17 cellular contexts compared by ENCODE assay signal in the genomic region with DNA sequence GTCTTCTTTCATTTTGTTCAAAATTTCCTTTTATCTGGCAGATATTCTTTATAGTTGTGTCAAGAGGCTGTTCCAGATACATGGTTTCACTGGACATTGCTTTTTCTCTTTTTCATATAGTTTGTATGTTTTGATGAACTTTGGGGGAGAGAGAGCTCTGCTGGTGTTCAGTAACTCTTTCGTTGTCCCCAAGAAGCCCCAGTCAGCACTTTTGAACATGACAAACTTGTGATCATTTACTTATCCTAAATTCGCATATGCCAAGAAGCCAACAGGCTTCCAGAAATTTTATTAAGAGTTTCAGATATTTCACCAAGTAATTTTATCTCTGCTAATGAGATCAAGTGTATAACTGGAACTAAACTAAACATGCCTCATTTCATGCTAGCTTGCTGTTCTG.
DNase-seq lines count a peak whose midpoint lies in the region; ATAC-seq, FAIRE-seq and TF ChIP-seq lines count a peak whose summit lies in the region.
"Had no signal": no experiment of that assay in that cellular context is flagged by ENCODE, and none has a peak within 500 bp of the region (broad histone marks: within the 10 kb centered on the region; RNA-seq: fewer than 3 reads in every experiment).

No MANE protein-coding gene starts in this region.

- no peaks in the 10 kb centered on the region for H3K4me1 ChIP-seq in HepG2 (ENCODE audit: insufficient read depth, low read length)
- no peaks in the 10 kb centered on the region for H3K4me1 ChIP-seq in right lobe of liver
- H3K4me1 ChIP-seq in mesenchymal stem cell (ENCODE audit: control insufficient read depth, insufficient read depth, low read depth, low read length): peaks cover 3% of the 10 kb centered on the region
- H3K4me1 ChIP-seq: BE2C, Caco-2 had no signal

- H3K9me3 ChIP-seq in HepG2 (ENCODE audit: low read length) (no peaks in the 10 kb centered on the region), right lobe of liver (no peaks in the 10 kb centered on the region), mesenchymal stem cell (ENCODE audit: control insufficient read depth, low read length) (no peaks in the 10 kb centered on the region)
- H3K9me3 ChIP-seq: BE2C, Caco-2 had no signal

- H3K4me3 ChIP-seq in HepG2 (replicated peaks in 1 of 3; ENCODE audit: insufficient read depth in 1 of 3, low read depth in 2 of 3, low read length in 3 of 3) (no peak overlapping the region), right lobe of liver (no peak overlapping the region), mesenchymal stem cell (ENCODE audit: insufficient read depth in 1 of 2, low read depth in 1 of 2, low read length in 2 of 2) (no peak overlapping the region)

- no peak overlapping the region for H4K91ac ChIP-seq in mesenchymal stem cell (ENCODE audit: low read length)

- no peaks in the 10 kb centered on the region for H3K9me3 Mint-ChIP-seq in neural crest cell
- H3K9me3 Mint-ChIP-seq: CD4-positive, alpha-beta T cell; H9 had no signal

- H3K18ac ChIP-seq in mesenchymal stem cell (ENCODE audit: low read depth in 1 of 2, low read length in 2 of 2): no peak overlapping the region

- POLR2A ChIA-PET in HepG2 (lab: Yijun Ruan, JAX): no interaction called here

- H2BK120ac ChIP-seq in mesenchymal stem cell (ENCODE audit: low read depth, low read length): no peak overlapping the region

- no peak overlapping the region for H3K23ac ChIP-seq in mesenchymal stem cell (ENCODE audit: low read length in 2 of 2)

- no peak overlapping the region for H3K4ac ChIP-seq in mesenchymal stem cell (ENCODE audit: low read depth in 1 of 2, low read length in 2 of 2)

- no peak overlapping the region for H3K4me3 Mint-ChIP-seq in neural crest cell
- H3K4me3 Mint-ChIP-seq: CD4-positive, alpha-beta T cell; H9 had no signal

- TF ChIP-seq POLR2A in HepG2 (IDR thresholded peaks at IDR 0.05; ENCODE audit: insufficient read depth in 1 of 2, low read depth in 2 of 2, low read length in 2 of 2) (no peak), right lobe of liver (IDR thresholded peaks at IDR 0.05) (no peak)

- no peak overlapping the region for H3K14ac ChIP-seq in mesenchymal stem cell (ENCODE audit: low read length in 2 of 2)

- intact Hi-C loops in HepG2 (cut with micrococcal nuclease; ENCODE audit: unreplicated experiment) (no loop called here), right lobe of liver (cut with DNase I) (no loop called here)

- 0% methylated on average over 2 of the region's 2 CpGs for WGBS in HepG2 (ENCODE audit: low lambda C conversion rate)
- WGBS in right lobe of liver (ENCODE audit: insufficient coverage, low coverage, low lambda C conversion rate, missing lambda C conversion rate): 82% methylated on average over 2 of the region's 2 CpGs
- WGBS in mesenchymal stem cell: 67% methylated on average over 1 of the region's 2 CpGs

- no peak for DNase-seq in HepG2 (ENCODE audit: low spot score)
- DNase-seq in right lobe of liver: no peak
- no peak for DNase-seq in mesenchymal stem cell
- no peak for DNase-seq in neural crest cell (ENCODE audit: low read depth, low spot score)
- DNase-seq in HPDE6-E6E7 (ENCODE audit: extremely low spot score): no peak
- DNase-seq: ACHN; BE2C; C1 segment of cervical spinal cord; Caco-2; CD4-positive, alpha-beta T cell; H9 had no signal

- no peak for TF ChIP-seq RAD21 in HepG2 (CRISPR knock-in tag; IDR thresholded peaks at IDR 0.05)

- no peak overlapping the region for H2AK5ac ChIP-seq in mesenchymal stem cell (ENCODE audit: low read length, severe bottlenecking)

- H3K4me2 ChIP-seq in HepG2 (ENCODE audit: low read depth, low read length) (no peak overlapping the region), mesenchymal stem cell (ENCODE audit: low read length, poor library complexity, severe bottlenecking) (no peak overlapping the region)

- H3K36me3 ChIP-seq in HepG2 (replicated peaks in 1 of 2; ENCODE audit: control insufficient read depth in 1 of 2, insufficient read depth in 2 of 2, low read length in 2 of 2) (no peaks in the 10 kb centered on the region), right lobe of liver (no peaks in the 10 kb centered on the region), mesenchymal stem cell (ENCODE audit: control insufficient read depth in 1 of 2, insufficient read depth in 2 of 2, low read depth in 1 of 2, low read length in 2 of 2) (no peaks in the 10 kb centered on the region)
- H3K36me3 ChIP-seq: BE2C had no signal

- in situ Hi-C loops in HepG2 (cut with HindIII; ENCODE audit: extremely low pct_ligation_motif_present, low pct_unique_long_range_greater_than_20kb): loop anchor here (25.0 kb wide), 1 partner anchor 1412 kb away; no protein-coding TSS in a partner anchor

- no TSS peak for BruUV-seq in HepG2 (replicated peaks; lab: Mats Ljungman, UMichigan)

- CTCF ChIA-PET in HepG2 (lab: Yijun Ruan, JAX; ENCODE audit: low intra/inter-chr PET ratio, low total read pairs): no interaction called here

- H4K20me1 ChIP-seq in HepG2 (ENCODE audit: insufficient read depth, low read length): no peaks in the 10 kb centered on the region

- H2BK12ac ChIP-seq in mesenchymal stem cell (ENCODE audit: low read length in 2 of 2): no peak overlapping the region

- no peak overlapping the region for H2BK5ac ChIP-seq in mesenchymal stem cell (ENCODE audit: low read depth, low read length, poor library complexity, severe bottlenecking)

- H3K4me1 Mint-ChIP-seq in neural crest cell: peaks cover 7% of the 10 kb centered on the region

- H3K79me1 ChIP-seq in mesenchymal stem cell (replicated peaks; ENCODE audit: low read length, poor library complexity, severe bottlenecking): no peaks in the 10 kb centered on the region

- H3K27ac Mint-ChIP-seq in neural crest cell (ENCODE audit: unreplicated experiment): peak overlapping the region; percentile 54
- H3K27ac Mint-ChIP-seq: CD4-positive, alpha-beta T cell; H9 had no signal

- H3K27ac ChIP-seq in HepG2 (ENCODE audit: extremely low read length, insufficient read depth, low read length) (no peak overlapping the region), right lobe of liver (no peak overlapping the region), mesenchymal stem cell (ENCODE audit: low read length, poor library complexity, severe bottlenecking) (peak overlapping the region; percentile 74)

- H3K79me2 ChIP-seq in HepG2 (ENCODE audit: insufficient read depth, low read length): no peaks in the 10 kb centered on the region

- TF ChIP-seq CTCF in HepG2 (CRISPR knock-in tag; IDR thresholded peaks at IDR 0.05) (no peak), right lobe of liver (IDR thresholded peaks at IDR 0.05) (no peak), neural crest cell (conservative IDR thresholded peaks at IDR 0.05) (no peak)

- no peaks in the 10 kb centered on the region for H3K36me3 Mint-ChIP-seq in neural crest cell (ENCODE audit: low read depth)

- H3K9ac ChIP-seq in HepG2 (ENCODE audit: insufficient read depth, low read depth, low read length): no peak overlapping the region
- no peak overlapping the region for H3K9ac ChIP-seq in mesenchymal stem cell (ENCODE audit: low read length)

- H4K8ac ChIP-seq in mesenchymal stem cell (ENCODE audit: low read length): no peak overlapping the region

- H2BK15ac ChIP-seq in mesenchymal stem cell (ENCODE audit: low read depth, poor library complexity, severe bottlenecking): no peak overlapping the region

- ATAC-seq in HepG2 (no peak), right lobe of liver (no peak), GM18873 (IDR thresholded peaks at IDR 0.05; ENCODE audit: low FRiP score, unreplicated experiment) (no peak), GM21619 (IDR thresholded peaks at IDR 0.05; ENCODE audit: unreplicated experiment) (no peak)

- no peak for FAIRE-seq in HepG2 (lab: Jason Lieb, UNC)
- FAIRE-seq: D721Med, G401.6, GM12891, H1 had no signal

- H3K27me3 Mint-ChIP-seq in neural crest cell (ENCODE audit: low read depth): no peaks in the 10 kb centered on the region
- H3K27me3 Mint-ChIP-seq: CD4-positive, alpha-beta T cell had no signal

- TF ChIP-seq EP300 in HepG2 (IDR thresholded peaks at IDR 0.05; ENCODE audit: low read depth in 2 of 2, low read length in 2 of 2): no peak
- no peak for TF ChIP-seq EP300 in HepG2 (CRISPR knock-in tag; IDR thresholded peaks at IDR 0.05; ENCODE audit: borderline replicate concordance)

- H2AFZ ChIP-seq in HepG2 (ENCODE audit: low read length) (no peak overlapping the region), mesenchymal stem cell (ENCODE audit: low read depth, low read length) (no peak overlapping the region)

- H3K27me3 ChIP-seq in HepG2 (ENCODE audit: control insufficient read depth in 1 of 2, insufficient read depth in 2 of 2, low read length in 2 of 2) (no peaks in the 10 kb centered on the region; a peak in 2 of 5 replicates), right lobe of liver (no peaks in the 10 kb centered on the region), mesenchymal stem cell (ENCODE audit: control insufficient read depth in 1 of 2, insufficient read depth in 1 of 2, low read length in 2 of 2) (no peaks in the 10 kb centered on the region)
- H3K27me3 ChIP-seq: BE2C had no signal

TF ChIP-seq in HepG2, 621 proteins besides CTCF, POLR2A, EP300 and RAD21:
- TF ChIP-seq RBM39 (IDR thresholded peaks at IDR 0.05; ENCODE audit: low read depth, low read length, poor library complexity, severe bottlenecking) (no peak), MAFK (conservative IDR thresholded peaks at IDR 0.05 in 1 of 2, IDR thresholded peaks at IDR 0.05 in 1 of 2; ENCODE audit: low read length in 2 of 2) (peak; percentile 51 to 72; a peak in 3 of 4 replicates), FOXC1 (CRISPR knock-in tag; IDR thresholded peaks at IDR 0.05; ENCODE audit: borderline replicate concordance) (no peak), MAFF (IDR thresholded peaks at IDR 0.05; ENCODE audit: low read depth, low read length) (peak; percentile 59; the same call in 1 of the 2 replicates), ZNF850 (CRISPR knock-in tag; conservative IDR thresholded peaks at IDR 0.05) (no peak), ZNF672 (CRISPR knock-in tag; IDR thresholded peaks at IDR 0.05) (no peak)
- TF ChIP-seq, protein P1, sequence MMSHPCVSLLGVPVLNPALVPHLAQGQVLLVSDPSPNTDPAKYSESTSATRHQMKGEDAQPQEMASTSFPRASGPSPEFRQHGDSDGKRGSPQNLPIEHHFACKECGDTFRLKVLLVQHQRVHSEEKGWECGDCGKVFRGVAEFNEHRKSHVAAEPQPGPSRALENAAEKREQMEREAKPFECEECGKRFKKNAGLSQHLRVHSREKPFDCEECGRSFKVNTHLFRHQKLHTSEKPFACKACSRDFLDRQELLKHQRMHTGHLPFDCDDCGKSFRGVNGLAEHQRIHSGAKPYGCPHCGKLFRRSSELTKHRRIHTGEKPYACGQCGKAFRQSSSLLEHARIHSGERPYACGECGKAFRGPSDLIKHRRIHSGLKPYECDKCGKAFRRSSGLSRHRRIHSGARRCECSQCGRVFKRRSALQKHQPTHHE (CRISPR knock-in tag; IDR thresholded peaks at IDR 0.05; ENCODE audit: borderline replicate concordance): no peak
